In the genomic region with DNA sequence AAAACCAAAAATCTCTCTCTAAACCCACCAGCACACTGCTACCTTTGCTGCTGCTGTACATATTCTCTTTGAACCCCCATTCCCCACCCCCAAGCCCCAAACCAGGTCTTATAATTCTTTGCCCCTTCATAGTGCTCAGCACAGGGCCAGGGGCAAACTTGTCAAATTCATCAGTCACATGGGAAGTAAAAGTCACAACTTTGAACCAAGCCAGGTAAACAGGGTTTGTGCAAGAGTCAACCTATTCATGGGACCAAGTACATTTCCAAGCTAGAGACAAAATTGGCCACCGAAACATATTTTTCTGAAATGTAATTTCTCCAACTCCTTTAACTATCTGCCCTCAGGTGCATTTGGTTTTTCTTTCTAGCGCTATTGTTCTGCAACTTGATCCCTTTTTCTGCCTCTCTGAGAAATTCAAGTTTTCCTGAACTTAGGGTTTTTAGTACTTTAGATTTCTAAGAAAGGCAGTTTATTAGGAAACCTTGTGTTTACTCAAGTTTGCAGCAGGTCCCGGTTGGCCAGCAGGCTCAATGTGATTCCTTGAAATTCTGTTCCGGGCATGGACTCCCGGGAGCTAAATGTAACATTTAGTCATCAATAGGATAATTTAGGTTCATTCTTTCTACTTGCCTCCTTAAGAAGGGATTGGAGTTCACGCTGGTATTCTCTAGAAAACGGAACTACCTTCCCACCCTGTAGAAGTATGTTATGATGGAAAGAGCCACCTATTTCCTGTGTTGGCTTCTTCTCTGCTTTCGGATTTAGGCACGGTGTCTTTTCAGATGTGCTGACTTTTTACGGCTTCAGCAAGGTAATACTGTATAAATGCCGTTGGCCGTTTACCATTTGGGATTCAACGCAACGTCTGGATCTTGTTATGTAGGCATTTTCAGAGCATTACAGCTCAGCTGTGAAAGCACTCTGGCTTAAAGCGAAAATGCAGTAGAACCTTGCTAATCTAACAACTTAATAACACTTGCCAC, we compare ENCODE assay signal across 8 cellular contexts.
DNase-seq lines count a peak whose midpoint lies in the region; ATAC-seq and TF ChIP-seq lines count a peak whose summit lies in the region.
"Had no signal": no experiment of that assay in that cellular context is flagged by ENCODE, and none has a peak within 500 bp of the region (broad histone marks: within the 10 kb centered on the region; RNA-seq: fewer than 3 reads in every experiment).

No MANE protein-coding gene starts in this region.

- intact Hi-C loops in thyroid gland (cut with DNase I) = no loop called here

- H3K9me3 ChIP-seq in thyroid gland = no peaks in the 10 kb centered on the region

- peaks cover 0 to 13% of the 10 kb centered on the region in 2 donors for H3K4me1 ChIP-seq in thyroid gland

- H3K27me3 ChIP-seq in GM06990 (replicated peaks; ENCODE audit: control insufficient read depth, insufficient read depth, low read length) (no peaks in the 10 kb centered on the region), thyroid gland (no peaks in the 10 kb centered on the region)

- no peak for TF ChIP-seq POLR2A in thyroid gland (IDR thresholded peaks at IDR 0.05)

- H3K36me3 ChIP-seq in GM06990 (ENCODE audit: control insufficient read depth, insufficient read depth, low read length) (no peaks in the 10 kb centered on the region), thyroid gland (no peaks in the 10 kb centered on the region)

- H3K4me3 ChIP-seq in GM06990 (replicated peaks; ENCODE audit: low read depth, low read length) (peak overlapping the region; percentile 29; the same call in 1 of the 2 replicates), fibroblast of mammary gland (ENCODE audit: control insufficient read depth, low read depth, low read length) (peak overlapping the region; percentile 8), skin epidermis (peak overlapping the region in 4 of 7 experiments; percentile 2 to 10 (median 9)), thyroid gland (replicated peaks in 1 of 3) (no peak overlapping the region)

- TF ChIP-seq CTCF in GM06990 (IDR thresholded peaks at IDR 0.05; ENCODE audit: insufficient read depth, low read length, poor library complexity, severe bottlenecking) = no peak
- TF ChIP-seq CTCF in fibroblast of mammary gland (conservative IDR thresholded peaks at IDR 0.05; ENCODE audit: control insufficient read depth, insufficient read depth, low read depth, low read length) = no peak
- no peak for TF ChIP-seq CTCF in thyroid gland (IDR thresholded peaks at IDR 0.05)

- DNase-seq in GM06990 (ENCODE audit: extremely low read depth, insufficient read length) (no peak), RPMI8226 (peak; percentile 62), fibroblast of mammary gland (ENCODE audit: low read depth) (peak; percentile 47), thyroid gland (no peak)
- DNase-seq: IMR-90 had no signal

- WGBS in thyroid gland, 2 donors = 66 to 71% methylated on average over 15 of the region's 15 CpGs

- peak overlapping the region in 12 of 21 experiments; percentile 17 to 91 (median 67) for H3K27ac ChIP-seq in skin epidermis
- H3K27ac ChIP-seq in thyroid gland = no peak overlapping the region

- ATAC-seq in GM18858 (IDR thresholded peaks at IDR 0.05; ENCODE audit: unreplicated experiment) (no peak), GM21447 (IDR thresholded peaks at IDR 0.05; ENCODE audit: unreplicated experiment) (no peak)

Comparison
In these comparisons a context has a peak if more than half of its experiments do, and no peak if none do; other contexts are left out.
1. DNase-seq: peak in RPMI8226 (single experiment) and fibroblast of mammary gland (single experiment); none in GM06990 (single experiment) and thyroid gland (0 of 2).
2. H3K4me3 ChIP-seq: peak in GM06990 (single experiment), fibroblast of mammary gland (single experiment) and skin epidermis (4 of 7); none in thyroid gland (0 of 3).
3. H3K27ac ChIP-seq: peak in skin epidermis (12 of 21); none in thyroid gland (0 of 3).